9 cellular contexts compared by ENCODE assay signal in the genomic region with DNA sequence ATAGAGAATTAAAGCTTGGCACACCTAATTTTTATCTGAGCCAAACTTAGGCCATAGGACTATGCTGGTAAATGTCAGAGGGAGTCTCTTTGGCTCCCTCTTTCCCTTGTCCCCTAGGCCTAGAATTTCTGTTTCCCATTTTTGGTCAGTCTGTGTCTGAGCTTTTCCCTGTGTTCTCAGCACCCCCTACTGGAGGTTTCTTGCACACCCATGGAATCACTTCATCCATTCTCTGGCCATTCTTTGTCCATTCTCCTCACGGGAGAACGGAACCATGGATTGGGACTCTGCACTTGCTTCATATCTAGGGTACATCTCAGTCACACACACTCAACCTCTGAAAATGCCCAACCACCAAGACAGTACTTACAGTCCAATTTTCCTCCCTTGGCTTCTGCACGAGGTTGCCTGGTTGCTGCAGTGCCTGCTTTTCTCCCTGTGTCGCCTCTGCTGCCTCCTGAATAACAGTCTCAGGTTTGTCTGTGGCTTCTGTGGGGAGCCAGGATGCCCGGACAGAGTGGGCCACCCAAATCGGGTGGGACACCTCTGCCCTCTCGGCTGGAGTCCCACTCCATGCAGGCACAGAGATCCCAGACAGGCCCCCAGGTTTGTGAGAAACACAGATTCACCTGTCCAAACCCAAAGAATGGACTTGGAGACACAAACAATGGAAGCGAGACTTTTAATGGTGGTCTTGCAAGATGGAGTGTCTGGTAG. TPM values are rescaled to one million over a fixed set of nuclear protein-coding genes. Genes with fewer than 3 reads are reported as not detected.
DNase-seq lines count a peak whose midpoint lies in the region; ATAC-seq, FAIRE-seq and TF ChIP-seq lines count a peak whose summit lies in the region.
"Had no signal": no experiment of that assay in that cellular context is flagged by ENCODE, and none has a peak within 500 bp of the region (broad histone marks: within the 10 kb centered on the region; RNA-seq: fewer than 3 reads in every experiment).

No MANE protein-coding gene starts in this region.

- no peak overlapping the region for H3K4me3 Mint-ChIP-seq in activated CD4-positive, alpha-beta memory T cell treated with anti-CD3 and anti-CD28 coated beads for 36 hours
- H3K4me3 Mint-ChIP-seq in activated CD4-positive, alpha-beta memory T cell treated with anti-CD3 and anti-CD28 coated beads, Interleukin-2, amount 10 ng/mL, durations not matched to agents 7 days and 5 days = no peak overlapping the region
- no peak overlapping the region for H3K4me3 Mint-ChIP-seq in astrocyte (ENCODE audit: unreplicated experiment)

- no peak overlapping the region for H3K9ac ChIP-seq in astrocyte (ENCODE audit: low read length)

- H3K4me1 Mint-ChIP-seq in activated CD4-positive, alpha-beta memory T cell treated with anti-CD3 and anti-CD28 coated beads for 36 hours (ENCODE audit: low read depth) = no peaks in the 10 kb centered on the region
- peaks cover 3% of the 10 kb centered on the region for H3K4me1 Mint-ChIP-seq in activated CD4-positive, alpha-beta memory T cell treated with anti-CD3 and anti-CD28 coated beads, Interleukin-2, amount 10 ng/mL, durations not matched to agents 7 days and 5 days
- H3K4me1 Mint-ChIP-seq in astrocyte (ENCODE audit: low read depth, unreplicated experiment) = no peaks in the 10 kb centered on the region

- FAIRE-seq in astrocyte (lab: Jason Lieb, UNC) = no peak

- DNase-seq in activated CD4-positive, alpha-beta memory T cell treated with anti-CD3 and anti-CD28 coated beads for 36 hours = peak; percentile 29
- no peak for DNase-seq in activated CD4-positive, alpha-beta memory T cell treated with anti-CD3 and anti-CD28 coated beads, Interleukin-2, amount 10 ng/mL, durations not matched to agents 7 days and 5 days
- DNase-seq in M059J (ENCODE audit: low read depth) (peak; percentile 27), astrocyte (ENCODE audit: low read depth) (peak; percentile 6), iPS-NIHi7 (ENCODE audit: extremely low spot score) (peak; percentile 48), NCI-H2227 (lab: John Stamatoyannopoulos, UW; ENCODE audit: unreplicated experiment) (no peak)
- peak; percentile 9 for DNase-seq in stimulated activated CD4-positive, alpha-beta T cell treated with anti-CD3 and anti-CD28 coated beads, Interleukin-2, amount 100 ng/mL, for 4 hours (ENCODE audit: low read depth)

- H3K36me3 Mint-ChIP-seq in activated CD4-positive, alpha-beta memory T cell treated with anti-CD3 and anti-CD28 coated beads for 36 hours = peaks cover 59% of the 10 kb centered on the region
- H3K36me3 Mint-ChIP-seq in activated CD4-positive, alpha-beta memory T cell treated with anti-CD3 and anti-CD28 coated beads, Interleukin-2, amount 10 ng/mL, durations not matched to agents 7 days and 5 days (ENCODE audit: low read depth) = peaks cover 88% of the 10 kb centered on the region
- no peaks in the 10 kb centered on the region for H3K36me3 Mint-ChIP-seq in astrocyte (ENCODE audit: low read depth, unreplicated experiment)

- H3K4me3 ChIP-seq in astrocyte (ENCODE audit: insufficient read depth, low read depth, low read length) = no peak overlapping the region

- POLR2A ChIA-PET in activated CD4-positive, alpha-beta memory T cell treated with anti-CD3 and anti-CD28 coated beads for 36 hours (lab: Charles Lee) = no interaction called here
- POLR2A ChIA-PET in activated CD4-positive, alpha-beta memory T cell treated with anti-CD3 and anti-CD28 coated beads, Interleukin-2, amount 10 ng/mL, durations not matched to agents 7 days and 5 days (lab: Charles Lee) = interaction anchor here (1.1 kb wide), 1 partner anchor 80 kb away, joined by 3 read pairs; a partner anchor contains a TSS

- H3K27me3 ChIP-seq in astrocyte (ENCODE audit: insufficient read depth, low read length) = no peaks in the 10 kb centered on the region

- H3K27ac ChIP-seq in astrocyte (ENCODE audit: low read depth, low read length) = no peak overlapping the region

- no peak overlapping the region for H2AFZ ChIP-seq in astrocyte (ENCODE audit: low read depth, low read length)

- no peaks in the 10 kb centered on the region for H3K79me2 ChIP-seq in astrocyte (ENCODE audit: insufficient read depth, low read length)

- peaks cover 39% of the 10 kb centered on the region for H3K9me3 Mint-ChIP-seq in activated CD4-positive, alpha-beta memory T cell treated with anti-CD3 and anti-CD28 coated beads for 36 hours
- peaks cover 42% of the 10 kb centered on the region for H3K9me3 Mint-ChIP-seq in activated CD4-positive, alpha-beta memory T cell treated with anti-CD3 and anti-CD28 coated beads, Interleukin-2, amount 10 ng/mL, durations not matched to agents 7 days and 5 days
- no peaks in the 10 kb centered on the region for H3K9me3 Mint-ChIP-seq in astrocyte (ENCODE audit: unreplicated experiment)

- H3K9me3 ChIP-seq in astrocyte (ENCODE audit: insufficient read depth, low read depth, low read length) = no peaks in the 10 kb centered on the region

- H3K27ac Mint-ChIP-seq in activated CD4-positive, alpha-beta memory T cell treated with anti-CD3 and anti-CD28 coated beads for 36 hours = no peak overlapping the region
- no peak overlapping the region for H3K27ac Mint-ChIP-seq in activated CD4-positive, alpha-beta memory T cell treated with anti-CD3 and anti-CD28 coated beads, Interleukin-2, amount 10 ng/mL, durations not matched to agents 7 days and 5 days
- H3K27ac Mint-ChIP-seq in astrocyte (ENCODE audit: unreplicated experiment) = no peak overlapping the region
- H3K27ac Mint-ChIP-seq: activated naive CD4-positive, alpha-beta T cell treated with anti-CD3 and anti-CD28 coated beads, Interleukin-2, amount 50 U/mL, for 72 hours had no signal

- no peaks in the 10 kb centered on the region for H4K20me1 ChIP-seq in astrocyte (ENCODE audit: insufficient read depth, low read length)

- no peaks in the 10 kb centered on the region for H3K4me1 ChIP-seq in astrocyte (ENCODE audit: insufficient read depth, low read length)

- intact Hi-C loops in activated CD4-positive, alpha-beta memory T cell treated with anti-CD3 and anti-CD28 coated beads for 36 hours (cut with micrococcal nuclease) = loop anchor here (1.0 kb wide), 2 partner anchors 246 to 251 kb away; no protein-coding TSS in a partner anchor

- no peak for ATAC-seq in HG03342 (IDR thresholded peaks at IDR 0.05; ENCODE audit: unreplicated experiment)

- no peaks in the 10 kb centered on the region for H3K27me3 Mint-ChIP-seq in activated CD4-positive, alpha-beta memory T cell treated with anti-CD3 and anti-CD28 coated beads for 36 hours
- H3K27me3 Mint-ChIP-seq in activated CD4-positive, alpha-beta memory T cell treated with anti-CD3 and anti-CD28 coated beads, Interleukin-2, amount 10 ng/mL, durations not matched to agents 7 days and 5 days = no peaks in the 10 kb centered on the region
- no peaks in the 10 kb centered on the region for H3K27me3 Mint-ChIP-seq in astrocyte (ENCODE audit: low read depth, unreplicated experiment)

- H3K4me2 ChIP-seq in astrocyte (ENCODE audit: low read length) = no peak overlapping the region

- no peaks in the 10 kb centered on the region for H3K36me3 ChIP-seq in astrocyte (ENCODE audit: insufficient read depth, low read length)

- TF ChIP-seq CTCF in astrocyte (IDR thresholded peaks at IDR 0.05; ENCODE audit: insufficient read depth, low read depth, low read length) = peak; percentile 53

- CTCF ChIA-PET in activated CD4-positive, alpha-beta memory T cell treated with anti-CD3 and anti-CD28 coated beads for 36 hours (lab: Charles Lee) = interaction anchor here (1.0 to 1.8 kb wide), 3 partner anchors 170 to 251 kb away, joined by 3 to 13 read pairs (median 4); no protein-coding TSS in a partner anchor
- CTCF ChIA-PET in activated CD4-positive, alpha-beta memory T cell treated with anti-CD3 and anti-CD28 coated beads, Interleukin-2, amount 10 ng/mL, durations not matched to agents 7 days and 5 days (lab: Charles Lee) = interaction anchor here (0.7 to 1.3 kb wide), 4 partner anchors 99 to 267 kb away, joined by 3 to 4 read pairs (median 4); no protein-coding TSS in a partner anchor

RNA-seq across cellular contexts. Expression of a gene that starts 35.1 kb away (rescaled TPM):
- total RNA-seq in activated CD4-positive, alpha-beta memory T cell treated with anti-CD3 and anti-CD28 coated beads for 36 hours = under 1 TPM; 0.31 to 0.61 TPM
- total RNA-seq in activated CD4-positive, alpha-beta memory T cell treated with anti-CD3 and anti-CD28 coated beads, Interleukin-2, amount 10 ng/mL, durations not matched to agents 7 days and 5 days = 1 to 10 TPM; 2.1 to 2.2 TPM
- total RNA-seq in M059J (2014; rRNA removed; shearing (Covaris generic)) = 1.5 and 7.0 TPM in 2 replicates
- 0.43 and 0.72 TPM in 2 replicates for total RNA-seq in astrocyte

Comparison
In these comparisons a context has a peak if more than half of its experiments do, and no peak if none do; other contexts are left out.
1. DNase-seq: peak in activated CD4-positive, alpha-beta memory T cell treated with anti-CD3 and anti-CD28 coated beads for 36 hours (single experiment), M059J (single experiment), astrocyte (single experiment), iPS-NIHi7 (single experiment) and stimulated activated CD4-positive, alpha-beta T cell treated with anti-CD3 and anti-CD28 coated beads, Interleukin-2, amount 100 ng/mL, for 4 hours (single experiment); none in activated CD4-positive, alpha-beta memory T cell treated with anti-CD3 and anti-CD28 coated beads, Interleukin-2, amount 10 ng/mL, durations not matched to agents 7 days and 5 days (single experiment) and NCI-H2227 (single experiment).